ENCODE assay signal across 28 cellular contexts in the genomic region with DNA sequence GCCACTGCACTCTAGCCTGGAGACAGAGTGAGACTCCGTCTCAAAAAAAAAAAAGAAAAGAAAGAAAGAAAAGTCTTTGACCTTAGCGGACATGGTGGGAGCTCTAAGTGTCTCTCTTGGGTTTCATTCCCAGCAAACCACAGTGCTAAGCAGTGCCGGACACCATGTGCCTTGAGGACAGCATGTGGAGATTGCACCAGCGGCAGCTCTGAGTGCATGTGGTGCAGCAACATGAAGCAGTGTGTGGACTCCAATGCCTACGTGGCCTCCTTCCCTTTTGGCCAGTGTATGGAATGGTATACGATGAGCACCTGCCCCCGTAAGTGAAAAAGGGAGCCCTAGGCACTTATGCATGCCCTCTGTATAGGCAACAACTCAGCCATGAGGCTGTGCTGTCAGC.
"Had no signal": no experiment of that assay in that cellular context is flagged by ENCODE, and none has a peak within 500 bp of the region (broad histone marks: within the 10 kb centered on the region; RNA-seq: fewer than 3 reads in every experiment).

No MANE protein-coding gene starts in this region.

- H3K4me3 ChIP-seq: colonic mucosa, esophagus squamous epithelium, gastrocnemius medialis, heart right ventricle, left lung, lung had no signal

- DNase-seq: colonic mucosa; cortex of kidney; effector CD8-positive, alpha-beta T cell; effector memory CD8-positive, alpha-beta T cell; endodermal cell; esophagus squamous epithelium; foreskin fibroblast; foreskin melanocyte; gastrocnemius medialis; glutamatergic neuron; head of caudate nucleus; heart right ventricle; hippocampal formation; left colon; left lung; left ventricle myocardium superior; mammary epithelial cell; mesendoderm; midbrain; naive thymus-derived CD4-positive, alpha-beta T cell had no signal

- H3K27ac ChIP-seq: colonic mucosa, esophagus squamous epithelium, gastrocnemius medialis, heart right ventricle, left lung had no signal

- H3K9me3 ChIP-seq: colonic mucosa, esophagus squamous epithelium, gastrocnemius medialis, left lung had no signal

- H3K4me1 Mint-ChIP-seq: endodermal cell; memory B cell; naive thymus-derived CD4-positive, alpha-beta T cell had no signal

- H3K27me3 Mint-ChIP-seq: dendritic cell treated with granulocyte-macrophage colony-stimulating factor and Interleukin-4, amounts not matched to agents 40 ng/mL and 50 ng/mL, for 4 days; effector memory CD8-positive, alpha-beta T cell; memory B cell; naive thymus-derived CD4-positive, alpha-beta T cell had no signal

- H3K36me3 ChIP-seq: colonic mucosa had no signal

- H3K4me3 Mint-ChIP-seq: dendritic cell treated with granulocyte-macrophage colony-stimulating factor and Interleukin-4, amounts not matched to agents 40 ng/mL and 50 ng/mL, for 4 days; effector memory CD8-positive, alpha-beta T cell; endodermal cell; memory B cell; naive thymus-derived CD4-positive, alpha-beta T cell had no signal

- H3K27ac Mint-ChIP-seq: dendritic cell treated with granulocyte-macrophage colony-stimulating factor and Interleukin-4, amounts not matched to agents 40 ng/mL and 50 ng/mL, for 4 days; effector memory CD8-positive, alpha-beta T cell; endodermal cell; memory B cell; naive thymus-derived CD4-positive, alpha-beta T cell had no signal

- H3K4me1 ChIP-seq: colonic mucosa, esophagus squamous epithelium, gastrocnemius medialis, heart right ventricle, left lung had no signal

- FAIRE-seq: endometrium, endothelial cell of umbilical vein, islet of Langerhans, keratinocyte had no signal

- H3K27me3 ChIP-seq: colonic mucosa, esophagus squamous epithelium, gastrocnemius medialis, heart right ventricle, left lung had no signal

- ATAC-seq: effector memory CD8-positive, alpha-beta T cell; esophagus mucosa; gastrocnemius medialis; left colon; left lung; left ventricle myocardium superior; naive thymus-derived CD4-positive, alpha-beta T cell had no signal

- H3K9me3 Mint-ChIP-seq: dendritic cell treated with granulocyte-macrophage colony-stimulating factor and Interleukin-4, amounts not matched to agents 40 ng/mL and 50 ng/mL, for 4 days; effector memory CD8-positive, alpha-beta T cell; memory B cell; naive thymus-derived CD4-positive, alpha-beta T cell had no signal
